Comparison of ENCODE assay signal across 34 cellular contexts in the genomic region with DNA sequence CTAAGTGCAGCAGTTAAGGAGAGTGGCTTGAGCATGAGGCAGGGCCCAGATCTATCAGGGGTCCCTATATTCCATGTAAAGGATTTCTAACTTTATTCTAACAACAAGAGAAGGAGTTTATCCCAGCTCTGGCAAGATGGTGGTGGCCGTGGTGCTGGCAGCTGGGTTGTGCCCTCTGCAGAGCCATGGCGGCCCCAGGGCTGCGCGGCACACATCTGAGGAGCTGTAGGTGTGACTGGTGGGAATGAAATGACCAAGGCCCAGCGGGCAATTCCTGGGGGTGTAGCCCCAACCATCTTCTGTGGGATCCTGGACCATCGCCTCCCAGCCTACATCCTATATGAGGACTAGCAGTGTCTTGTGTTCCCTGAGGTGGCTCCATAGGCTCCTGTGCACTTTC.
"Had no signal": no experiment of that assay in that cellular context is flagged by ENCODE, and none has a peak within 500 bp of the region (broad histone marks: within the 10 kb centered on the region; RNA-seq: fewer than 3 reads in every experiment).

No MANE protein-coding gene starts in this region.

- DNase-seq: Karpas-422, Kasumi-1, MG63, MM.1S, MV-4-11, NCI-H1048, NCI-H1092, NCI-H1092 treated with DMSO at 0.1 percent for 48 hours, NCI-H1105, NCI-H1105 treated with DMSO at 0.1 percent for 48 hours, NCI-H1417, NCI-H1417 treated with DMSO at 0.1 percent for 48 hours, NCI-H1436, NCI-H1436 treated with DMSO at 0.1 percent for 48 hours, NCI-H146, NCI-H1694, NCI-H1694 treated with DMSO at 0.1 percent for 48 hours, NCI-H187, NCI-H187 treated with DMSO at 0.1 percent for 48 hours, NCI-H1930, NCI-H2029, NCI-H2029 treated with DMSO at 0.1 percent for 48 hours, NCI-H2081, NCI-H2081 treated with DMSO at 0.1 percent for 48 hours, NCI-H2107, NCI-H2171, NCI-H2171 treated with DMSO at 0.1 percent for 48 hours, NCI-H2227 treated with DMSO at 0.1 percent for 48 hours, NCI-H226, NCI-H345, NCI-H446, NCI-H446 treated with DMSO at 0.1 percent for 48 hours, NCI-H510A, NCI-H510A treated with DMSO at 0.1 percent for 48 hours had no signal

- H3K36me3 ChIP-seq: MG63 had no signal

- H3K9me3 ChIP-seq: MG63 had no signal

- H3K27me3 ChIP-seq: MG63 had no signal

- H3K4me3 ChIP-seq: MG63 had no signal
